In the genomic region with DNA sequence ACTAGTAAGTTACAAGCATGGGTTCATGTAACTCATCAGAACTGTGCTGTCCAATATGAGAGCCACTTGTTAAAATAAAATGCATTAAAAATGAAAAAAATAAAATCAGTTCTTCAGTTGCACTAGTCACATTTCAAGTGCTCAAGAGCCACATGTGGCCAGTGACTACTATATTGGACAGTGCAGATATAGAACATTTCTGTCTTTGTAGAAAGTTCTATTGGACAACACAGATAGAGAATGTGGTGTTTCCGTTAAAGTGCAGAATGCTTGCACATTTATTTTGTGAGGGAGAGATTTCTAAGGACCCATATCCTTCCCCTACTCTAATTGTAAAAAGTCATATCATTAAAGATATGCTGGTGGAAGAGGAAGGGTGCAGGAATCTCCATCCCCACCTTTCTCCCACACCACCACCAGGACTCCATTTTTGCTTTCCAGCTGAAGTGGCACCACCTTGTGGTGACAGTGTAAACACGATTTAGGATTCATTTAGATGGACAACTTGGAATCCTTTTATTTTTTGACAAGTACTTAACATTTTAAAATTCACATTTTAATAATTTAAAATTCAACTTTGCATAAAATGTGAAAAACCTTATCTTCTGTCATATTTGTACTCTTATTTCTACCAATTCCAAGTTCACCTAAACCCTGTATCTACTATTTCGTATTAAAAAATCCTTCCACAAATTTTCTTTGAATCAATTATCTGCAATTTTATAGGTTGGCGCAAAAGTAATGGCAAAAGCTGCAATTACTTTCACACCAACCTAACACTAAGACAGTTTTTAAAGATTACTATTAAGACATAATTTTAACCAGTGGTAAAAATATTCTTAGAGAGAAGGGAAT, we compare ENCODE assay signal across 8 cellular contexts. TPM values are rescaled to one million over a fixed set of nuclear protein-coding genes. Genes with fewer than 3 reads are reported as not detected.
DNase-seq lines count a peak whose midpoint lies in the region; ATAC-seq, FAIRE-seq and TF ChIP-seq lines count a peak whose summit lies in the region.

No MANE protein-coding gene starts in this region.

- CTCF ChIA-PET in PC-9 (lab: Charles Lee): no interaction called here

- H3K4me1 ChIP-seq in PC-9 (replicated peaks; ENCODE audit: insufficient read depth) (no peaks in the 10 kb centered on the region), mucosa of descending colon (ENCODE audit: low read depth) (no peaks in the 10 kb centered on the region)

- H3K27me3 ChIP-seq in PC-9 (ENCODE audit: insufficient read depth, low read depth): no peaks in the 10 kb centered on the region

- H3F3A ChIP-seq in PC-9 (ENCODE audit: insufficient read depth, low read depth): no peaks in the 10 kb centered on the region

- no peak overlapping the region for H3K4me3 ChIP-seq in PC-9
- H3K4me3 ChIP-seq in mucosa of descending colon: no peak overlapping the region

- H3K36me3 ChIP-seq in PC-9 (ENCODE audit: low read depth) (no peaks in the 10 kb centered on the region), mucosa of descending colon (ENCODE audit: low read depth) (no peaks in the 10 kb centered on the region)

- H2AFZ ChIP-seq in PC-9: no peak overlapping the region

- H3K9me3 ChIP-seq in PC-9 (ENCODE audit: insufficient read depth, low read depth) (no peaks in the 10 kb centered on the region), mucosa of descending colon (no peaks in the 10 kb centered on the region)

- H3K9me2 ChIP-seq in PC-9 (ENCODE audit: insufficient read depth): no peaks in the 10 kb centered on the region

- H3K4me2 ChIP-seq in PC-9: no peak overlapping the region

- intact Hi-C loops in PC-9 (cut with micrococcal nuclease; ENCODE audit: unreplicated experiment) (no loop called here), mucosa of descending colon (cut with DNase I, micrococcal nuclease) (no loop called here)

- no peak overlapping the region for H3K27ac ChIP-seq in PC-9

- H3K79me2 ChIP-seq in PC-9 (ENCODE audit: low read depth): no peaks in the 10 kb centered on the region

- DNase-seq in NCI-H1417 (lab: John Stamatoyannopoulos, UW): peak; percentile 14 to 43 (median 24)
- no peak for DNase-seq in NCI-H1417 treated with DMSO at 0.1 percent for 48 hours (lab: John Stamatoyannopoulos, UW)
- peak in 1 of 2 experiments; percentile 14 for DNase-seq in PC-9
- DNase-seq in mucosa of descending colon: peak in 1 of 3 donors; percentile 64
- no peak for DNase-seq in activated CD4-positive, CD25-positive, alpha-beta regulatory T cell treated with anti-CD3 and anti-CD28 coated beads, Interleukin-2, amount 50 U/mL, for 72 hours

- POLR2A ChIA-PET in PC-9 (lab: Charles Lee; ENCODE audit: unreplicated experiment): no interaction called here

- H4K20me1 ChIP-seq in PC-9 (ENCODE audit: insufficient read depth): no peaks in the 10 kb centered on the region

- no TSS peak for BruUV-seq in PC-9 (replicated peaks; lab: Mats Ljungman, UMichigan)

- FAIRE-seq in endometrium (lab: Jason Lieb, UNC): peak; percentile 59

- peak; percentile 47 for ATAC-seq in HG03175 (IDR thresholded peaks at IDR 0.05; ENCODE audit: unreplicated experiment)
- peak; percentile 60 for ATAC-seq in mucosa of descending colon
- ATAC-seq in GM21529 (IDR thresholded peaks at IDR 0.05; ENCODE audit: unreplicated experiment): no peak

- TF ChIP-seq CTCF in PC-9 (conservative IDR thresholded peaks at IDR 0.05): peak; percentile 69
- TF ChIP-seq CTCF in mucosa of descending colon (IDR thresholded peaks at IDR 0.05): peak; percentile 22

RNA-seq across cellular contexts. Expression of gene CD302, which starts 9.4 kb away (rescaled TPM):
- total RNA-seq in PC-9 (2021) (1.5 and 2.6 TPM in 2 replicates), mucosa of descending colon (10 to 100 TPM in 2 of 3 donors, 1 to 10 TPM in 1; 9.4 to 27.1 (median 16.0) TPM)

Comparison
In these comparisons a context has a peak if more than half of its experiments do, and no peak if none do; other contexts are left out.
1. DNase-seq: peak in NCI-H1417 (3 of 3); none in NCI-H1417 treated with DMSO at 0.1 percent for 48 hours (single experiment) and activated CD4-positive, CD25-positive, alpha-beta regulatory T cell treated with anti-CD3 and anti-CD28 coated beads, Interleukin-2, amount 50 U/mL, for 72 hours (single experiment).